8 cellular contexts compared by ENCODE assay signal in the genomic region with DNA sequence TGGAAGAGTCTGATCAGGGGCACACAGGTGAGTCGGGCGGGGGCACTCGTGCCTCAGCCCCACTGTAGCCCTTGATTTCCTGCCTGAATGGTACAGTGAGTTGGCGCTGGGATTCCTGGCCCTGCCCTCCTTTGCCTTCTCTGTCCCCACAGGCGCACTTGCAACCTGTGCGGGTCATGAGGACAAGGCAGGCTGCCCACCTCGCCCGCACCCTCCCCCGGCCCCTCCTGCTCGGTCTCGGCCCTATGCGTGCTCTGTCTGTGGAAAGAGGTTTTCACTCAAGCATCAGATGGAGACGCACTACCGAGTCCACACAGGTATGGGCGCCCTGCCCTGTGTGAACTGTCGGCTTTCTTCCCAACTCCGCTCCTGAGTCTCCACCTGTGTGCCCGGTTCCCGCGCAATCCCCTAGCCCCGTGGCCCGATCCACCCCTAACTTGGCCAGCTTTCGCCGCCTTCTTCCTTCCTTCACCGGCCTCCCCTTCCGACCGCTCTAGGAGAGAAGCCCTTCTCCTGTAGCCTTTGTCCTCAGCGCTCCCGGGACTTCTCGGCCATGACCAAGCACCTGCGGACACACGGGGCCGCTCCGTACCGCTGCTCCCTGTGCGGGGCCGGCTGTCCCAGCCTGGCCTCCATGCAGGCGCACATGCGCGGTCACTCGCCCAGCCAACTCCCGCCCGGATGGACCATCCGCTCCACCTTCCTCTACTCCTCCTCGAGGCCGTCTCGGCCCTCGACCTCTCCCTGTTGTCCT. TPM values are rescaled to one million over a fixed set of nuclear protein-coding genes. Genes with fewer than 3 reads are reported as not detected.
DNase-seq lines count a peak whose midpoint lies in the region; ATAC-seq and TF ChIP-seq lines count a peak whose summit lies in the region.

No MANE protein-coding gene starts in this region.

- H4K20me1 ChIP-seq in neural progenitor cell (ENCODE audit: low read depth) = peaks cover 28% of the 10 kb centered on the region

- peaks cover 22% of the 10 kb centered on the region for H3K4me1 ChIP-seq in neural progenitor cell

- peaks cover 22% of the 10 kb centered on the region for H3K79me2 ChIP-seq in neural progenitor cell (ENCODE audit: low read depth)

- H3K4me3 ChIP-seq in fibroblast of mammary gland (ENCODE audit: control insufficient read depth, low read depth, low read length) (peak overlapping the region; percentile 75), neural progenitor cell (peak overlapping the region; percentile 58)

- peaks cover 17% of the 10 kb centered on the region for H3K36me3 Mint-ChIP-seq in activated B cell treated with CpG ODN at 0.5 μM for 24 hours (ENCODE audit: low read depth)
- H3K36me3 Mint-ChIP-seq in neural progenitor cell = peaks cover 7% of the 10 kb centered on the region

- H2AFZ ChIP-seq in neural progenitor cell (replicated peaks) = peak overlapping the region; percentile 89

- H3K36me3 ChIP-seq in neural progenitor cell = no peaks in the 10 kb centered on the region

- DNase-seq in DMS79 treated with DMSO at 0.1 percent for 48 hours (lab: John Stamatoyannopoulos, UW) (peak; percentile 39), activated B cell treated with CpG ODN at 0.5 μM for 24 hours (peak; percentile 28), fibroblast of mammary gland (ENCODE audit: low read depth) (no peak), neural progenitor cell (ENCODE audit: low spot score) (peak; percentile 17), T1000 (lab: John Stamatoyannopoulos, UW) (no peak)
- no peak for DNase-seq in activated effector memory CD4-positive, alpha-beta T cell treated with anti-CD3 and anti-CD28 coated beads, Interleukin-2, amount 50 U/mL, for 16 hours

- H3K27ac Mint-ChIP-seq in activated B cell treated with CpG ODN at 0.5 μM for 24 hours = peak overlapping the region; percentile 97
- H3K27ac Mint-ChIP-seq in neural progenitor cell = peak overlapping the region; percentile 97

- POLR2A ChIA-PET in activated B cell treated with CpG ODN at 0.5 μM for 24 hours (lab: Charles Lee) = interaction anchor here (1.7 to 7.2 kb wide), 4 partner anchors 17 to 68 kb away, joined by 5 to 238 read pairs (median 42); a partner anchor contains a TSS

- H3K9me3 ChIP-seq in neural progenitor cell (ENCODE audit: low read depth) = no peaks in the 10 kb centered on the region

- CTCF ChIA-PET in activated B cell treated with CpG ODN at 0.5 μM for 24 hours (lab: Charles Lee) = interaction anchor here (0.8 to 5.7 kb wide), 3 partner anchors 14 to 23 kb away, joined by 3 to 57 read pairs (median 6); no protein-coding TSS in a partner anchor

- H3K9me3 Mint-ChIP-seq in activated B cell treated with CpG ODN at 0.5 μM for 24 hours (no peaks in the 10 kb centered on the region), neural progenitor cell (no peaks in the 10 kb centered on the region)

- no peaks in the 10 kb centered on the region for H3K27me3 Mint-ChIP-seq in activated B cell treated with CpG ODN at 0.5 μM for 24 hours
- peaks cover 13% of the 10 kb centered on the region for H3K27me3 Mint-ChIP-seq in neural progenitor cell (ENCODE audit: insufficient read depth, low read depth)

- no peak overlapping the region for H3K9ac ChIP-seq in neural progenitor cell

- peaks cover 8% of the 10 kb centered on the region for H3K27me3 ChIP-seq in neural progenitor cell

- ATAC-seq in HG03139 (IDR thresholded peaks at IDR 0.05; ENCODE audit: unreplicated experiment) (peak; percentile 4), activated B cell treated with CpG ODN at 0.5 μM for 24 hours (ENCODE audit: low read depth) (no peak), HG02840 (IDR thresholded peaks at IDR 0.05; ENCODE audit: low FRiP score, unreplicated experiment) (no peak)

- intact Hi-C loops in activated B cell treated with CpG ODN at 0.5 μM for 24 hours (cut with micrococcal nuclease) = loop anchor here (2.0 to 10.0 kb wide), 3 partner anchors 29 to 391 kb away; a partner anchor contains a TSS

- H3F3A ChIP-seq in neural progenitor cell (ENCODE audit: low read depth) = peaks cover 19% of the 10 kb centered on the region

- H3K4me3 Mint-ChIP-seq in activated B cell treated with CpG ODN at 0.5 μM for 24 hours (peak overlapping the region; percentile 93), neural progenitor cell (peak overlapping the region; percentile 90)

- TF ChIP-seq CTCF in activated B cell treated with CpG ODN at 0.5 μM for 24 hours (IDR thresholded peaks at IDR 0.05) (no peak), fibroblast of mammary gland (conservative IDR thresholded peaks at IDR 0.05; ENCODE audit: control insufficient read depth, insufficient read depth, low read depth, low read length) (no peak), neural progenitor cell (IDR thresholded peaks at IDR 0.05) (no peak)

- peak overlapping the region; percentile 93 for H3K4me2 ChIP-seq in neural progenitor cell

- peaks cover 72% of the 10 kb centered on the region for H3K4me1 Mint-ChIP-seq in activated B cell treated with CpG ODN at 0.5 μM for 24 hours
- peaks cover 44% of the 10 kb centered on the region for H3K4me1 Mint-ChIP-seq in neural progenitor cell

- no peak overlapping the region for H3K27ac ChIP-seq in neural progenitor cell

RNA-seq across cellular contexts. Expression of a gene that starts 1.6 kb away (rescaled TPM):
- total RNA-seq in activated B cell treated with CpG ODN at 0.5 μM for 24 hours = 65.6 and 65.8 TPM in 2 replicates
- 12.6 and 16.0 TPM in 2 replicates for total RNA-seq in neural progenitor cell (ENCODE audit: low replicate concordance)

RNA-seq across cellular contexts. Expression of a gene that starts 11.8 kb away (rescaled TPM):
- total RNA-seq in activated B cell treated with CpG ODN at 0.5 μM for 24 hours = 16.4 and 21.4 TPM in 2 replicates
- not detected in 2 replicates for total RNA-seq in neural progenitor cell (ENCODE audit: low replicate concordance)

RNA-seq across cellular contexts. Expression of a gene that starts 26.1 kb away (rescaled TPM):
- total RNA-seq in activated B cell treated with CpG ODN at 0.5 μM for 24 hours (130 and 133 TPM in 2 replicates), neural progenitor cell (ENCODE audit: low replicate concordance) (5.0 and 9.2 TPM in 2 replicates)

RNA-seq across cellular contexts. Expression of a gene that starts 29.1 kb away (rescaled TPM):
- total RNA-seq in activated B cell treated with CpG ODN at 0.5 μM for 24 hours (41.0 and 46.1 TPM in 2 replicates), neural progenitor cell (ENCODE audit: low replicate concordance) (17.2 and 27.9 TPM in 2 replicates)

RNA-seq across cellular contexts. Expression of a gene that starts 29.3 kb away (rescaled TPM):
- total RNA-seq in activated B cell treated with CpG ODN at 0.5 μM for 24 hours = 45.0 and 45.6 TPM in 2 replicates
- total RNA-seq in neural progenitor cell (ENCODE audit: low replicate concordance) = 10.9 and 29.6 TPM in 2 replicates

Comparison
In these comparisons a context has a peak if more than half of its experiments do, and no peak if none do; other contexts are left out.
1. DNase-seq: peak in DMS79 treated with DMSO at 0.1 percent for 48 hours (single experiment), activated B cell treated with CpG ODN at 0.5 μM for 24 hours (single experiment) and neural progenitor cell (single experiment); none in fibroblast of mammary gland (single experiment), T1000 (single experiment) and activated effector memory CD4-positive, alpha-beta T cell treated with anti-CD3 and anti-CD28 coated beads, Interleukin-2, amount 50 U/mL, for 16 hours (single experiment).
2. RNA of a gene that starts 11.8 kb away (total RNA-seq): 16.4 to 21.4 TPM in activated B cell treated with CpG ODN at 0.5 μM for 24 hours; not detected in neural progenitor cell; every median in the first group is over 10 times any median in the second.
3. RNA of a gene that starts 26.1 kb away (total RNA-seq): 130 to 133 TPM in activated B cell treated with CpG ODN at 0.5 μM for 24 hours; 5.0 to 9.2 TPM in neural progenitor cell; every median in the first group is over 10 times any median in the second.